In the genomic region with DNA sequence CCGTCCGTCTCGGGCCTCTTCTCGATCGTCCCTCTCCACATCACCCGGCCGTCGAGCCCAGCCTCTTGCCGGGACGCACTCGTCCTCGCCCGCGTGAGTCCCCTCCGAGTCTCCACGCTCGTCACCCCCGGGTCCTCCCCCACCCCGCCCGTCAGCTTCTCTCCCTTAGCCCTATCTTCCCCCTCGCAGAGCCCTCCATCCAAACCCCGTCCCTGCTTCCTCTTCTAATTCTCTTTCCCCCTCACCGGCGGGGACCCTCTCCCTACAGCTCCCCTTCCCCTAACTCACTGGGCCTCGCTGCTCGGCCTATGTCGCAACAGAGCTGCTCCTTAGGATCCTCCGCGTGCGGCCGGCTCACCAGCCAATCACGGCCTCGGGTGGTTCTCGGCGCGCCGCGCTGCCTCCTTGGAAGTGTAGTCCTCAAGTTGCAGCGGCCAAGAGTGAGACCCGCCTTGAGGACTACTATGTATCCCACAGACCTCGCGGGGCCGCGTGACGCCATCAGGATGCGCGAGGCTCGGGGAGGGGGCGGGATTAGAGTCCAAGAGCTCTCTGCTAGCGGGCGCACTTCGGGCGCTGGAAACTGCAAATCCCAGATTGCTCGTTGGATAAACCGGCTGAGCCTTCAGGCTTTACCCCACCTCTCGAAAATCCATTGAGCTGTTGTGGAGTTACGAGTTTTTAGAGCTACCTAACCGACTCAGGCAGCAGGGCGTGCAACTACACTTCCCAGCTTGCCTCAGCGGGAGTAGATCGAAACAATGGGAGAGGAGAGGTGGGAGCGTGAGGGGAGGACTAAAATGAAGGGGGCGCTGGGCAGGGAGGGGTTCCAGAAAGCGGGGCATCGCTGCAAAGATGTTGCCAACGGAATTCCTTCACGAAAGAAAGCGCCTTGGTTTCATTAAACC, we compare ENCODE assay signal across 1 cellular context.
TF ChIP-seq lines count a peak whose summit lies in the region.

A gene (minus strand): TSS at position 331 of the 908 bp plus-strand sequence. CDS start 747 bp downstream, outside the sequence.

TF ChIP-seq in HepG2, 621 proteins besides CTCF, POLR2A, EP300 and RAD21 (continued from another document and continues in another):
- TF ChIP-seq, protein P1, sequence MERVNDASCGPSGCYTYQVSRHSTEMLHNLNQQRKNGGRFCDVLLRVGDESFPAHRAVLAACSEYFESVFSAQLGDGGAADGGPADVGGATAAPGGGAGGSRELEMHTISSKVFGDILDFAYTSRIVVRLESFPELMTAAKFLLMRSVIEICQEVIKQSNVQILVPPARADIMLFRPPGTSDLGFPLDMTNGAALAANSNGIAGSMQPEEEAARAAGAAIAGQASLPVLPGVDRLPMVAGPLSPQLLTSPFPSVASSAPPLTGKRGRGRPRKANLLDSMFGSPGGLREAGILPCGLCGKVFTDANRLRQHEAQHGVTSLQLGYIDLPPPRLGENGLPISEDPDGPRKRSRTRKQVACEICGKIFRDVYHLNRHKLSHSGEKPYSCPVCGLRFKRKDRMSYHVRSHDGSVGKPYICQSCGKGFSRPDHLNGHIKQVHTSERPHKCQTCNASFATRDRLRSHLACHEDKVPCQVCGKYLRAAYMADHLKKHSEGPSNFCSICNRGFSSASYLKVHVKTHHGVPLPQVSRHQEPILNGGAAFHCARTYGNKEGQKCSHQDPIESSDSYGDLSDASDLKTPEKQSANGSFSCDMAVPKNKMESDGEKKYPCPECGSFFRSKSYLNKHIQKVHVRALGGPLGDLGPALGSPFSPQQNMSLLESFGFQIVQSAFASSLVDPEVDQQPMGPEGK (CRISPR knock-in tag; IDR thresholded peaks at IDR 0.05), result 0 out of 2 replicates have a peak, but pooled peaks have one; percentile 27
- TF ChIP-seq, protein P2, sequence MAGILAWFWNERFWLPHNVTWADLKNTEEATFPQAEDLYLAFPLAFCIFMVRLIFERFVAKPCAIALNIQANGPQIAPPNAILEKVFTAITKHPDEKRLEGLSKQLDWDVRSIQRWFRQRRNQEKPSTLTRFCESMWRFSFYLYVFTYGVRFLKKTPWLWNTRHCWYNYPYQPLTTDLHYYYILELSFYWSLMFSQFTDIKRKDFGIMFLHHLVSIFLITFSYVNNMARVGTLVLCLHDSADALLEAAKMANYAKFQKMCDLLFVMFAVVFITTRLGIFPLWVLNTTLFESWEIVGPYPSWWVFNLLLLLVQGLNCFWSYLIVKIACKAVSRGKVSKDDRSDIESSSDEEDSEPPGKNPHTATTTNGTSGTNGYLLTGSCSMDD (CRISPR knock-in tag; IDR thresholded peaks at IDR 0.05), result no peak
- TF ChIP-seq ISL2 (CRISPR knock-in tag; IDR thresholded peaks at IDR 0.05), result 0 out of 2 replicates have a peak, but pooled peaks have one; percentile 21
- no peak for TF ChIP-seq ARID2 (CRISPR knock-in tag; IDR thresholded peaks at IDR 0.05; ENCODE audit: borderline replicate concordance)
- TF ChIP-seq HES4 (CRISPR knock-in tag; IDR thresholded peaks at IDR 0.05; ENCODE audit: borderline replicate concordance), result 0 out of 2 replicates have a peak, but pooled peaks have one; percentile 41
- TF ChIP-seq MXI1 (IDR thresholded peaks at IDR 0.05; ENCODE audit: borderline replicate concordance, low read depth, low read length), result peak; percentile 73; the same call in 1 of the 3 replicates
- TF ChIP-seq SPEN (CRISPR knock-in tag; IDR thresholded peaks at IDR 0.05; ENCODE audit: low read depth), result peak; percentile 80; the same call in 1 of the 2 replicates
- peak; percentile 34 for TF ChIP-seq TEAD3 (CRISPR knock-in tag; optimal IDR thresholded peaks at IDR 0.05; ENCODE audit: borderline replicate concordance)
- TF ChIP-seq, protein P3, sequence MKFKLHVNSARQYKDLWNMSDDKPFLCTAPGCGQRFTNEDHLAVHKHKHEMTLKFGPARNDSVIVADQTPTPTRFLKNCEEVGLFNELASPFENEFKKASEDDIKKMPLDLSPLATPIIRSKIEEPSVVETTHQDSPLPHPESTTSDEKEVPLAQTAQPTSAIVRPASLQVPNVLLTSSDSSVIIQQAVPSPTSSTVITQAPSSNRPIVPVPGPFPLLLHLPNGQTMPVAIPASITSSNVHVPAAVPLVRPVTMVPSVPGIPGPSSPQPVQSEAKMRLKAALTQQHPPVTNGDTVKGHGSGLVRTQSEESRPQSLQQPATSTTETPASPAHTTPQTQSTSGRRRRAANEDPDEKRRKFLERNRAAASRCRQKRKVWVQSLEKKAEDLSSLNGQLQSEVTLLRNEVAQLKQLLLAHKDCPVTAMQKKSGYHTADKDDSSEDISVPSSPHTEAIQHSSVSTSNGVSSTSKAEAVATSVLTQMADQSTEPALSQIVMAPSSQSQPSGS (CRISPR knock-in tag; IDR thresholded peaks at IDR 0.05), result peak; percentile 38; the same call in 1 of the 2 replicates
- TF ChIP-seq, protein P4, sequence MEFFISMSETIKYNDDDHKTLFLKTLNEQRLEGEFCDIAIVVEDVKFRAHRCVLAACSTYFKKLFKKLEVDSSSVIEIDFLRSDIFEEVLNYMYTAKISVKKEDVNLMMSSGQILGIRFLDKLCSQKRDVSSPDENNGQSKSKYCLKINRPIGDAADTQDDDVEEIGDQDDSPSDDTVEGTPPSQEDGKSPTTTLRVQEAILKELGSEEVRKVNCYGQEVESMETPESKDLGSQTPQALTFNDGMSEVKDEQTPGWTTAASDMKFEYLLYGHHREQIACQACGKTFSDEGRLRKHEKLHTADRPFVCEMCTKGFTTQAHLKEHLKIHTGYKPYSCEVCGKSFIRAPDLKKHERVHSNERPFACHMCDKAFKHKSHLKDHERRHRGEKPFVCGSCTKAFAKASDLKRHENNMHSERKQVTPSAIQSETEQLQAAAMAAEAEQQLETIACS (CRISPR knock-in tag; IDR thresholded peaks at IDR 0.05), result 0 out of 2 replicates have a peak, but pooled peaks have one; percentile 27
- TF ChIP-seq, protein P5, sequence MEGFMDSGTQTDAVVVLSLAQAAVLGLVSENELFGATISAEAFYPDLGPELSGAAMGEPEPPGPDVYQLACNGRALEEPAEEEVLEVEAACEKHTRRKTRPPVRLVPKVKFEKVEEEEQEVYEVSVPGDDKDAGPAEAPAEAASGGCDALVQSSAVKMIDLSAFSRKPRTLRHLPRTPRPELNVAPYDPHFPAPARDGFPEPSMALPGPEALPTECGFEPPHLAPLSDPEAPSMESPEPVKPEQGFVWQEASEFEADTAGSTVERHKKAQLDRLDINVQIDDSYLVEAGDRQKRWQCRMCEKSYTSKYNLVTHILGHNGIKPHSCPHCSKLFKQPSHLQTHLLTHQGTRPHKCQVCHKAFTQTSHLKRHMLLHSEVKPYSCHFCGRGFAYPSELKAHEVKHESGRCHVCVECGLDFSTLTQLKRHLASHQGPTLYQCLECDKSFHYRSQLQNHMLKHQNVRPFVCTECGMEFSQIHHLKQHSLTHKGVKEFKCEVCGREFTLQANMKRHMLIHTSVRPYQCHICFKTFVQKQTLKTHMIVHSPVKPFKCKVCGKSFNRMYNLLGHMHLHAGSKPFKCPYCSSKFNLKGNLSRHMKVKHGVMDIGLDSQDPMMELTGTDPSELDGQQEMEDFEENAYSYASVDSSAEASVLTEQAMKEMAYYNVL (CRISPR knock-in tag; IDR thresholded peaks at IDR 0.05; ENCODE audit: borderline replicate concordance), result peak; percentile 70; the same call in 1 of the 2 replicates
- TF ChIP-seq, protein P6, sequence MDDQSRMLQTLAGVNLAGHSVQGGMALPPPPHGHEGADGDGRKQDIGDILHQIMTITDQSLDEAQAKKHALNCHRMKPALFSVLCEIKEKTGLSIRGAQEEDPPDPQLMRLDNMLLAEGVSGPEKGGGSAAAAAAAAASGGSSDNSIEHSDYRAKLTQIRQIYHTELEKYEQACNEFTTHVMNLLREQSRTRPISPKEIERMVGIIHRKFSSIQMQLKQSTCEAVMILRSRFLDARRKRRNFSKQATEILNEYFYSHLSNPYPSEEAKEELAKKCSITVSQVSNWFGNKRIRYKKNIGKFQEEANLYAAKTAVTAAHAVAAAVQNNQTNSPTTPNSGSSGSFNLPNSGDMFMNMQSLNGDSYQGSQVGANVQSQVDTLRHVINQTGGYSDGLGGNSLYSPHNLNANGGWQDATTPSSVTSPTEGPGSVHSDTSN (CRISPR knock-in tag; IDR thresholded peaks at IDR 0.05; ENCODE audit: borderline replicate concordance), result no peak
- TF ChIP-seq ZNF501 (CRISPR knock-in tag; IDR thresholded peaks at IDR 0.05), result peak; percentile 76
- TF ChIP-seq, protein P7, sequence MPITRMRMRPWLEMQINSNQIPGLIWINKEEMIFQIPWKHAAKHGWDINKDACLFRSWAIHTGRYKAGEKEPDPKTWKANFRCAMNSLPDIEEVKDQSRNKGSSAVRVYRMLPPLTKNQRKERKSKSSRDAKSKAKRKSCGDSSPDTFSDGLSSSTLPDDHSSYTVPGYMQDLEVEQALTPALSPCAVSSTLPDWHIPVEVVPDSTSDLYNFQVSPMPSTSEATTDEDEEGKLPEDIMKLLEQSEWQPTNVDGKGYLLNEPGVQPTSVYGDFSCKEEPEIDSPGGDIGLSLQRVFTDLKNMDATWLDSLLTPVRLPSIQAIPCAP (CRISPR knock-in tag; IDR thresholded peaks at IDR 0.05; ENCODE audit: low read depth), result no peak
- 0 out of 2 replicates have a peak, but pooled peaks have one; percentile 43 for TF ChIP-seq ZNF615 (CRISPR knock-in tag; IDR thresholded peaks at IDR 0.05; ENCODE audit: borderline replicate concordance)
- TF ChIP-seq, protein P8, sequence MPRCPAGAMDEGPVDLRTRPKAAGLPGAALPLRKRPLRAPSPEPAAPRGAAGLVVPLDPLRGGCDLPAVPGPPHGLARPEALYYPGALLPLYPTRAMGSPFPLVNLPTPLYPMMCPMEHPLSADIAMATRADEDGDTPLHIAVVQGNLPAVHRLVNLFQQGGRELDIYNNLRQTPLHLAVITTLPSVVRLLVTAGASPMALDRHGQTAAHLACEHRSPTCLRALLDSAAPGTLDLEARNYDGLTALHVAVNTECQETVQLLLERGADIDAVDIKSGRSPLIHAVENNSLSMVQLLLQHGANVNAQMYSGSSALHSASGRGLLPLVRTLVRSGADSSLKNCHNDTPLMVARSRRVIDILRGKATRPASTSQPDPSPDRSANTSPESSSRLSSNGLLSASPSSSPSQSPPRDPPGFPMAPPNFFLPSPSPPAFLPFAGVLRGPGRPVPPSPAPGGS (CRISPR knock-in tag; IDR thresholded peaks at IDR 0.05), result peak; percentile 60; the same call in 1 of the 2 replicates
- TF ChIP-seq KDM1A (CRISPR knock-in tag; IDR thresholded peaks at IDR 0.05), result no peak
- TF ChIP-seq HNRNPLL (IDR thresholded peaks at IDR 0.05; ENCODE audit: low read depth, low read length, poor library complexity, severe bottlenecking), result peak; percentile 53
- TF ChIP-seq GATAD1 (CRISPR knock-in tag; IDR thresholded peaks at IDR 0.05), result peak; percentile 97
- TF ChIP-seq, protein P9, sequence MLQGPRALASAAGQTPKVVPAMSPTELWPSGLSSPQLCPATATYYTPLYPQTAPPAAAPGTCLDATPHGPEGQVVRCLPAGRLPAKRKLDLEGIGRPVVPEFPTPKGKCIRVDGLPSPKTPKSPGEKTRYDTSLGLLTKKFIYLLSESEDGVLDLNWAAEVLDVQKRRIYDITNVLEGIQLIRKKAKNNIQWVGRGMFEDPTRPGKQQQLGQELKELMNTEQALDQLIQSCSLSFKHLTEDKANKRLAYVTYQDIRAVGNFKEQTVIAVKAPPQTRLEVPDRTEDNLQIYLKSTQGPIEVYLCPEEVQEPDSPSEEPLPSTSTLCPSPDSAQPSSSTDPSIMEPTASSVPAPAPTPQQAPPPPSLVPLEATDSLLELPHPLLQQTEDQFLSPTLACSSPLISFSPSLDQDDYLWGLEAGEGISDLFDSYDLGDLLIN (CRISPR knock-in tag; IDR thresholded peaks at IDR 0.05; ENCODE audit: borderline replicate concordance), result peak; percentile 69; the same call in 1 of the 2 replicates
- TF ChIP-seq, protein P10, sequence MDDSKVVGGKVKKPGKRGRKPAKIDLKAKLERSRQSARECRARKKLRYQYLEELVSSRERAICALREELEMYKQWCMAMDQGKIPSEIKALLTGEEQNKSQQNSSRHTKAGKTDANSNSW (CRISPR knock-in tag; IDR thresholded peaks at IDR 0.05; ENCODE audit: borderline replicate concordance), result peak; percentile 57; the same call in 1 of the 2 replicates
- TF ChIP-seq, protein P11, sequence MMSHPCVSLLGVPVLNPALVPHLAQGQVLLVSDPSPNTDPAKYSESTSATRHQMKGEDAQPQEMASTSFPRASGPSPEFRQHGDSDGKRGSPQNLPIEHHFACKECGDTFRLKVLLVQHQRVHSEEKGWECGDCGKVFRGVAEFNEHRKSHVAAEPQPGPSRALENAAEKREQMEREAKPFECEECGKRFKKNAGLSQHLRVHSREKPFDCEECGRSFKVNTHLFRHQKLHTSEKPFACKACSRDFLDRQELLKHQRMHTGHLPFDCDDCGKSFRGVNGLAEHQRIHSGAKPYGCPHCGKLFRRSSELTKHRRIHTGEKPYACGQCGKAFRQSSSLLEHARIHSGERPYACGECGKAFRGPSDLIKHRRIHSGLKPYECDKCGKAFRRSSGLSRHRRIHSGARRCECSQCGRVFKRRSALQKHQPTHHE (CRISPR knock-in tag; IDR thresholded peaks at IDR 0.05; ENCODE audit: borderline replicate concordance), result peak; percentile 64; the same call in 1 of the 2 replicates
- TF ChIP-seq, protein P12, sequence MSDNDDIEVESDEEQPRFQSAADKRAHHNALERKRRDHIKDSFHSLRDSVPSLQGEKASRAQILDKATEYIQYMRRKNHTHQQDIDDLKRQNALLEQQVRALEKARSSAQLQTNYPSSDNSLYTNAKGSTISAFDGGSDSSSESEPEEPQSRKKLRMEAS (IDR thresholded peaks at IDR 0.05), result peak; percentile 85
